In genomic region chr2:226031078-226031937, GRCh38 we compare ENCODE assay signal across 8 cellular contexts.
DNase-seq lines count a peak whose midpoint lies in the region; ATAC-seq and TF ChIP-seq lines count a peak whose summit lies in the region.

No MANE protein-coding gene starts in this region.

- H3K4me3 Mint-ChIP-seq in Caco-2 (ENCODE audit: unreplicated experiment): peak overlapping the region; percentile 77
- H3K4me3 Mint-ChIP-seq in activated naive CD4-positive, alpha-beta T cell treated with anti-CD3 and anti-CD28 coated beads, Interleukin-2, amount 50 U/mL, for 24 hours: peak overlapping the region; percentile 63
- H3K4me3 Mint-ChIP-seq in glutamatergic neuron (ENCODE audit: unreplicated experiment): peak overlapping the region; percentile 90

- H3K27me3 ChIP-seq in Caco-2 (replicated peaks; ENCODE audit: control insufficient read depth, insufficient read depth, low read length): no peaks in the 10 kb centered on the region
- no peaks in the 10 kb centered on the region for H3K27me3 ChIP-seq in neutrophil
- H3K27me3 ChIP-seq in upper lobe of left lung: no peaks in the 10 kb centered on the region

- WGBS in upper lobe of left lung, 2 donors: 2 to 3% methylated on average over 32 to 33 of the region's 33 CpGs

- ATAC-seq in HG02571 (IDR thresholded peaks at IDR 0.05; ENCODE audit: unreplicated experiment): peak; percentile 38
- ATAC-seq in upper lobe of left lung (ENCODE audit: low FRiP score in 2 of 2): peak; percentile 89 to 93
- ATAC-seq in GM21825 (IDR thresholded peaks at IDR 0.05; ENCODE audit: unreplicated experiment): no peak

- no peak for TF ChIP-seq EP300 in upper lobe of left lung (IDR thresholded peaks at IDR 0.05)

- POLR2A ChIA-PET in Caco-2 (lab: Charles Lee): interaction anchor here (0.5 to 0.6 kb wide), 2 partner anchors 32 to 806 kb away, joined by 3 to 5 read pairs; no protein-coding TSS in a partner anchor

- H3K27ac ChIP-seq in neutrophil: peak overlapping the region; percentile 91
- peak overlapping the region; percentile 36 to 73 (median 62) for H3K27ac ChIP-seq in upper lobe of left lung

- no TSS peak for BruUV-seq in Caco-2 (replicated peaks; lab: Mats Ljungman, UMichigan)

- H3K36me3 ChIP-seq in Caco-2 (ENCODE audit: control insufficient read depth, insufficient read depth, low read length): no peaks in the 10 kb centered on the region
- no peaks in the 10 kb centered on the region for H3K36me3 ChIP-seq in neutrophil
- no peaks in the 10 kb centered on the region for H3K36me3 ChIP-seq in upper lobe of left lung

- DNase-seq in Caco-2 (peak; percentile 59 to 67), NCI-H446 (lab: John Stamatoyannopoulos, UW) (peak; percentile 24 to 76), glutamatergic neuron (peak; percentile 79), upper lobe of left lung (peak; percentile 63 to 89)

- intact Hi-C loops in Caco-2 (cut with micrococcal nuclease; ENCODE audit: unreplicated experiment): loop anchor here (5.0 kb wide), 2 partner anchors 139 to 771 kb away; no protein-coding TSS in a partner anchor

- TF ChIP-seq POLR2A in upper lobe of left lung (IDR thresholded peaks at IDR 0.05): peak in 1 of 4 donors; percentile 64

- H3K4me3 ChIP-seq in Caco-2 (ENCODE audit: low read depth, low read length) (peak overlapping the region; percentile 59), neutrophil (ENCODE audit: low read depth in 1 of 2, low read length in 1 of 2) (peak overlapping the region; percentile 59 to 71), upper lobe of left lung (peak overlapping the region in 3 of 4 donors; percentile 42 to 59 (median 45))

- H3K36me3 Mint-ChIP-seq in Caco-2 (ENCODE audit: insufficient read depth, unreplicated experiment) (no peaks in the 10 kb centered on the region), glutamatergic neuron (ENCODE audit: unreplicated experiment) (no peaks in the 10 kb centered on the region)
- no peaks in the 10 kb centered on the region for H3K36me3 Mint-ChIP-seq in activated naive CD4-positive, alpha-beta T cell treated with anti-CD3 and anti-CD28 coated beads, Interleukin-2, amount 50 U/mL, for 24 hours

- TF ChIP-seq CTCF in Caco-2 (IDR thresholded peaks at IDR 0.05; ENCODE audit: insufficient read depth in 1 of 2, low read depth in 1 of 2, low read length in 1 of 2, severe bottlenecking in 1 of 2, unreplicated experiment in 1 of 2): no peak
- TF ChIP-seq CTCF in glutamatergic neuron (IDR thresholded peaks at IDR 0.05; ENCODE audit: partially characterized antibody, unreplicated experiment): no peak
- peak; percentile 14 for TF ChIP-seq CTCF in neutrophil (IDR thresholded peaks at IDR 0.05)
- no peak for TF ChIP-seq CTCF in upper lobe of left lung (IDR thresholded peaks at IDR 0.05)

- H3K9me3 Mint-ChIP-seq in Caco-2 (ENCODE audit: unreplicated experiment): no peaks in the 10 kb centered on the region
- H3K9me3 Mint-ChIP-seq in activated naive CD4-positive, alpha-beta T cell treated with anti-CD3 and anti-CD28 coated beads, Interleukin-2, amount 50 U/mL, for 24 hours: no peaks in the 10 kb centered on the region
- no peaks in the 10 kb centered on the region for H3K9me3 Mint-ChIP-seq in glutamatergic neuron (ENCODE audit: unreplicated experiment)

- no peaks in the 10 kb centered on the region for H3K9me3 ChIP-seq in Caco-2
- H3K9me3 ChIP-seq in neutrophil: no peaks in the 10 kb centered on the region
- no peaks in the 10 kb centered on the region for H3K9me3 ChIP-seq in upper lobe of left lung

- H3K27ac Mint-ChIP-seq in Caco-2 (ENCODE audit: unreplicated experiment): no peak overlapping the region
- H3K27ac Mint-ChIP-seq in activated naive CD4-positive, alpha-beta T cell treated with anti-CD3 and anti-CD28 coated beads, Interleukin-2, amount 50 U/mL, for 24 hours: peak overlapping the region; percentile 81
- peak overlapping the region; percentile 83 for H3K27ac Mint-ChIP-seq in glutamatergic neuron (ENCODE audit: unreplicated experiment)

- H3K4me1 ChIP-seq in Caco-2 (no peaks in the 10 kb centered on the region), neutrophil (ENCODE audit: control insufficient read depth in 1 of 2, insufficient read depth in 1 of 2, low read depth in 1 of 2, low read length in 1 of 2) (peaks cover 28 to 51% of the 10 kb centered on the region in 2 experiments), upper lobe of left lung (peaks cover 5 to 21% (median 10%) of the 10 kb centered on the region in 4 donors)

- H3K4me1 Mint-ChIP-seq in Caco-2 (ENCODE audit: low read depth, unreplicated experiment) (peaks cover 9% of the 10 kb centered on the region), glutamatergic neuron (ENCODE audit: low read depth, unreplicated experiment) (peaks cover 12% of the 10 kb centered on the region)
- H3K4me1 Mint-ChIP-seq in activated naive CD4-positive, alpha-beta T cell treated with anti-CD3 and anti-CD28 coated beads, Interleukin-2, amount 50 U/mL, for 24 hours: peaks cover 20% of the 10 kb centered on the region

- CTCF ChIA-PET in Caco-2 (lab: Charles Lee): no interaction called here

- H3K27me3 Mint-ChIP-seq in Caco-2 (ENCODE audit: insufficient read depth, unreplicated experiment): no peaks in the 10 kb centered on the region
- peaks cover 37% of the 10 kb centered on the region for H3K27me3 Mint-ChIP-seq in activated naive CD4-positive, alpha-beta T cell treated with anti-CD3 and anti-CD28 coated beads, Interleukin-2, amount 50 U/mL, for 24 hours
- H3K27me3 Mint-ChIP-seq in glutamatergic neuron (ENCODE audit: unreplicated experiment): peaks cover 1% of the 10 kb centered on the region
